In the genomic region with DNA sequence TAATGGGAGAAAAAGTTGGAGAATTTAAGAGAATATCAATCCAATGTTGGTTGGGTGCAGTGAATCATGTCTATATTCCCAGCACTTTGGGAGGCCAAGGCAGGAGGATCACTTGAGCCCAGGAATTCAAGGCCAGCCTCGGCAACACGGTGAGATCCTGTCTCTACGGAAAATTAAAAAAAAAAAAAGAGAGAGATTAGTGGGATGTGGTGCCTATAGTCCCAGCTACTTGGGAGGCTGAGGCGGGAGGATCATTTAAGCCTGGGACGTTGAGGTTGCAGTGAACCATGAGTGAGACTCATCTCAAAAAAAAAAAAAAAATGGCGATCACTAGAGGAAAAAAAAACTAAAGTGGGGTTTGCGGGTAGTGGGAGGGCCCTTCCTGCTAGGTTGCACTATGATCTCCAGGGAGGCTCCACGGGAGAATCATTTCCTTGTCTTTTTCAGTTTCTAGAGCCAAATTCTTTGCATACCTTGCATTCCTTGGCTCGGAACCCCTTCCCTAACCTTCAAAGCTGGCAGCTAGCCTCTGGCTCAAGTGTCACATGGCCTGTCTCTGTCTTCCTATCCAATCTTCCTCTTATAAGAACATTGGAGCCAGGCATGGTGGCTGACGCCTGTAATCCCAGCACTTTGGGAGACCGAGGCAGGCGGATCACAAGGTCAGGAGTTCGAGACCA, we compare ENCODE assay signal across 1 cellular context.
TF ChIP-seq lines count a peak whose summit lies in the region.

No MANE protein-coding gene starts in this region.

TF ChIP-seq in HepG2, 621 proteins besides CTCF, POLR2A, EP300 and RAD21 (continued from another document and continues in another):
- TF ChIP-seq, protein P1, sequence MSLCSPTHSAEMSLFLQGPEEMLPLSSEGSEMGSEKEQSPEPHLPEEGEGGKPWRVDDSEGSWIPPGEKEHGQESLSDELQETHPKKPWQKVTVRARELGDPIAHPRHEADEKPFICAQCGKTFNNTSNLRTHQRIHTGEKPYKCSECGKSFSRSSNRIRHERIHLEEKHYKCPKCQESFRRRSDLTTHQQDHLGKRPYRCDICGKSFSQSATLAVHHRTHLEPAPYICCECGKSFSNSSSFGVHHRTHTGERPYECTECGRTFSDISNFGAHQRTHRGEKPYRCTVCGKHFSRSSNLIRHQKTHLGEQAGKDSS (CRISPR knock-in tag; IDR thresholded peaks at IDR 0.05; ENCODE audit: borderline replicate concordance, low read depth) = no peak
- TF ChIP-seq, protein P2, sequence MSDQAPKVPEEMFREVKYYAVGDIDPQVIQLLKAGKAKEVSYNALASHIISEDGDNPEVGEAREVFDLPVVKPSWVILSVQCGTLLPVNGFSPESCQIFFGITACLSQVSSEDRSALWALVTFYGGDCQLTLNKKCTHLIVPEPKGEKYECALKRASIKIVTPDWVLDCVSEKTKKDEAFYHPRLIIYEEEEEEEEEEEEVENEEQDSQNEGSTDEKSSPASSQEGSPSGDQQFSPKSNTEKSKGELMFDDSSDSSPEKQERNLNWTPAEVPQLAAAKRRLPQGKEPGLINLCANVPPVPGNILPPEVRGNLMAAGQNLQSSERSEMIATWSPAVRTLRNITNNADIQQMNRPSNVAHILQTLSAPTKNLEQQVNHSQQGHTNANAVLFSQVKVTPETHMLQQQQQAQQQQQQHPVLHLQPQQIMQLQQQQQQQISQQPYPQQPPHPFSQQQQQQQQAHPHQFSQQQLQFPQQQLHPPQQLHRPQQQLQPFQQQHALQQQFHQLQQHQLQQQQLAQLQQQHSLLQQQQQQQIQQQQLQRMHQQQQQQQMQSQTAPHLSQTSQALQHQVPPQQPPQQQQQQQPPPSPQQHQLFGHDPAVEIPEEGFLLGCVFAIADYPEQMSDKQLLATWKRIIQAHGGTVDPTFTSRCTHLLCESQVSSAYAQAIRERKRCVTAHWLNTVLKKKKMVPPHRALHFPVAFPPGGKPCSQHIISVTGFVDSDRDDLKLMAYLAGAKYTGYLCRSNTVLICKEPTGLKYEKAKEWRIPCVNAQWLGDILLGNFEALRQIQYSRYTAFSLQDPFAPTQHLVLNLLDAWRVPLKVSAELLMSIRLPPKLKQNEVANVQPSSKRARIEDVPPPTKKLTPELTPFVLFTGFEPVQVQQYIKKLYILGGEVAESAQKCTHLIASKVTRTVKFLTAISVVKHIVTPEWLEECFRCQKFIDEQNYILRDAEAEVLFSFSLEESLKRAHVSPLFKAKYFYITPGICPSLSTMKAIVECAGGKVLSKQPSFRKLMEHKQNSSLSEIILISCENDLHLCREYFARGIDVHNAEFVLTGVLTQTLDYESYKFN (CRISPR knock-in tag; conservative IDR thresholded peaks at IDR 0.05) = peak; percentile 81
- TF ChIP-seq ZNF839 (CRISPR knock-in tag; IDR thresholded peaks at IDR 0.05; ENCODE audit: borderline replicate concordance) (no peak), ZNF124 (CRISPR knock-in tag; IDR thresholded peaks at IDR 0.05) (no peak), ZNF496 (CRISPR knock-in tag; IDR thresholded peaks at IDR 0.05; ENCODE audit: insufficient replicate concordance) (no peak), ZNF136 (CRISPR knock-in tag; IDR thresholded peaks at IDR 0.05; ENCODE audit: low read depth) (no peak), BRCA1 (CRISPR knock-in tag; IDR thresholded peaks at IDR 0.05) (no peak), KDM1A (CRISPR knock-in tag; IDR thresholded peaks at IDR 0.05) (no peak), SNAI1 (CRISPR knock-in tag; IDR thresholded peaks at IDR 0.05; ENCODE audit: borderline replicate concordance) (no peak), CHCHD3 (CRISPR knock-in tag; IDR thresholded peaks at IDR 0.05) (no peak), ZNF337 (CRISPR knock-in tag; IDR thresholded peaks at IDR 0.05; ENCODE audit: borderline replicate concordance, low read depth) (no peak), HNRNPLL (IDR thresholded peaks at IDR 0.05; ENCODE audit: low read depth, low read length, poor library complexity, severe bottlenecking) (no peak), SMARCE1 (IDR thresholded peaks at IDR 0.05; ENCODE audit: borderline replicate concordance) (no peak), STAG1 (CRISPR knock-in tag; IDR thresholded peaks at IDR 0.05) (no peak), ZMYM3 (CRISPR knock-in tag; IDR thresholded peaks at IDR 0.05) (peak; percentile 63), ZBTB1 (CRISPR knock-in tag; IDR thresholded peaks at IDR 0.05; ENCODE audit: borderline replicate concordance) (no peak), ZNF607 (CRISPR knock-in tag; IDR thresholded peaks at IDR 0.05; ENCODE audit: borderline replicate concordance) (no peak), HNRNPK (IDR thresholded peaks at IDR 0.05; ENCODE audit: low read depth, low read length, poor library complexity, severe bottlenecking) (no peak), SP140L (CRISPR knock-in tag; IDR thresholded peaks at IDR 0.05; ENCODE audit: borderline replicate concordance) (no peak), NONO (IDR thresholded peaks at IDR 0.05) (no peak), NONO (CRISPR knock-in tag; conservative IDR thresholded peaks at IDR 0.05) (no peak), THAP11 (CRISPR knock-in tag; IDR thresholded peaks at IDR 0.05) (peak; percentile 55; the same call in 1 of the 2 replicates), SRY (CRISPR knock-in tag; IDR thresholded peaks at IDR 0.05) (no peak), NFE2 (CRISPR knock-in tag; IDR thresholded peaks at IDR 0.05) (no peak)
- TF ChIP-seq, protein P3, sequence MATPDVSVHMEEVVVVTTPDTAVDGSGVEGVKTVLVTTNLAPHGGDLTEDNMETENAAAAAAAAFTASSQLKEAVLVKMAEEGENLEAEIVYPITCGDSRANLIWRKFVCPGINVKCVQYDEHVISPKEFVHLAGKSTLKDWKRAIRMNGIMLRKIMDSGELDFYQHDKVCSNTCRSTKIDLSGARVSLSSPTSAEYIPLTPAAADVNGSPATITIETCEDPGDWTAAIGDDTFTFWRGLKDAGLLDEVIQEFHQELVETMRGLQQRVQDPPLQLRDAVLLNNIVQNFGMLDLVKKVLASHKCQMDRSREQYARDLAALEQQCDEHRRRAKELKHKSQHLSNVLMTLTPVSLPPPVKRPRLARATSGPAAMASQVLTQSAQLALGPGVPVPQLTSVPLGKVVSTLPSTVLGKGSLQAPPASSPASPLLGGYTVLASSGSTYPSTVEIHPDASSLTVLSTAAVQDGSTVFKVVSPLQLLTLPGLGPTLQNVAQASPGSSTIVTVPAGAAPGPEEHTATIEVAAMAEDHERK (CRISPR knock-in tag; IDR thresholded peaks at IDR 0.05; ENCODE audit: low read depth) = no peak
- TF ChIP-seq, protein P4, sequence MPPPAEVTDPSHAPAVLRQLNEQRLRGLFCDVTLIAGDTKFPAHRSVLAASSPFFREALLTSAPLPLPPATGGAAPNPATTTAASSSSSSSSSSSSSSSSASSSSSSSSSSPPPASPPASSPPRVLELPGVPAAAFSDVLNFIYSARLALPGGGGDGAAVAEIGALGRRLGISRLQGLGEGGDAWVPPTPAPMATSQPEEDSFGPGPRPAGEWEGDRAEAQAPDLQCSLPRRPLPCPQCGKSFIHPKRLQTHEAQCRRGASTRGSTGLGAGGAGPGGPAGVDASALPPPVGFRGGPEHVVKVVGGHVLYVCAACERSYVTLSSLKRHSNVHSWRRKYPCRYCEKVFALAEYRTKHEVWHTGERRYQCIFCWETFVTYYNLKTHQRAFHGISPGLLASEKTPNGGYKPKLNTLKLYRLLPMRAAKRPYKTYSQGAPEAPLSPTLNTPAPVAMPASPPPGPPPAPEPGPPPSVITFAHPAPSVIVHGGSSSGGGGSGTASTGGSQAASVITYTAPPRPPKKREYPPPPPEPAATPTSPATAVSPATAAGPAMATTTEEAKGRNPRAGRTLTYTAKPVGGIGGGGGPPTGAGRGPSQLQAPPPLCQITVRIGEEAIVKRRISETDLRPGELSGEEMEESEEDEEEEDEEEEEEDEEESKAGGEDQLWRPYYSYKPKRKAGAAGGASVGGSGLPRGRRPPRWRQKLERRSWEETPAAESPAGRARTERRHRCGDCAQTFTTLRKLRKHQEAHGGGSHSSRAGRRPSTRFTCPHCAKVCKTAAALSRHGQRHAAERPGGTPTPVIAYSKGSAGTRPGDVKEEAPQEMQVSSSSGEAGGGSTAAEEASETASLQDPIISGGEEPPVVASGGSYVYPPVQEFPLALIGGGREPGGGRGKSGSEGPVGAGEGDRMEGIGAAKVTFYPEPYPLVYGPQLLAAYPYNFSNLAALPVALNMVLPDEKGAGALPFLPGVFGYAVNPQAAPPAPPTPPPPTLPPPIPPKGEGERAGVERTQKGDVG (CRISPR knock-in tag; IDR thresholded peaks at IDR 0.05; ENCODE audit: borderline replicate concordance) = peak; percentile 34; the same call in 1 of the 2 replicates
- TF ChIP-seq, protein P5, sequence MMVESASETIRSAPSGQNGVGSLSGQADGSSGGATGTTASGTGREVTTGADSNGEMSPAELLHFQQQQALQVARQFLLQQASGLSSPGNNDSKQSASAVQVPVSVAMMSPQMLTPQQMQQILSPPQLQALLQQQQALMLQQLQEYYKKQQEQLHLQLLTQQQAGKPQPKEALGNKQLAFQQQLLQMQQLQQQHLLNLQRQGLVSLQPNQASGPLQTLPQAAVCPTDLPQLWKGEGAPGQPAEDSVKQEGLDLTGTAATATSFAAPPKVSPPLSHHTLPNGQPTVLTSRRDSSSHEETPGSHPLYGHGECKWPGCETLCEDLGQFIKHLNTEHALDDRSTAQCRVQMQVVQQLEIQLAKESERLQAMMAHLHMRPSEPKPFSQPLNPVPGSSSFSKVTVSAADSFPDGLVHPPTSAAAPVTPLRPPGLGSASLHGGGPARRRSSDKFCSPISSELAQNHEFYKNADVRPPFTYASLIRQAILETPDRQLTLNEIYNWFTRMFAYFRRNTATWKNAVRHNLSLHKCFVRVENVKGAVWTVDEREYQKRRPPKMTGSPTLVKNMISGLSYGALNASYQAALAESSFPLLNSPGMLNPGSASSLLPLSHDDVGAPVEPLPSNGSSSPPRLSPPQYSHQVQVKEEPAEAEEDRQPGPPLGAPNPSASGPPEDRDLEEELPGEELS (CRISPR knock-in tag; IDR thresholded peaks at IDR 0.05) = peak; percentile 24; the same call in 1 of the 2 replicates
- TF ChIP-seq, protein P6, sequence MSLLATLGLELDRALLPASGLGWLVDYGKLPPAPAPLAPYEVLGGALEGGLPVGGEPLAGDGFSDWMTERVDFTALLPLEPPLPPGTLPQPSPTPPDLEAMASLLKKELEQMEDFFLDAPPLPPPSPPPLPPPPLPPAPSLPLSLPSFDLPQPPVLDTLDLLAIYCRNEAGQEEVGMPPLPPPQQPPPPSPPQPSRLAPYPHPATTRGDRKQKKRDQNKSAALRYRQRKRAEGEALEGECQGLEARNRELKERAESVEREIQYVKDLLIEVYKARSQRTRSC (CRISPR knock-in tag; IDR thresholded peaks at IDR 0.05; ENCODE audit: low read depth) = no peak
- TF ChIP-seq, protein P7, sequence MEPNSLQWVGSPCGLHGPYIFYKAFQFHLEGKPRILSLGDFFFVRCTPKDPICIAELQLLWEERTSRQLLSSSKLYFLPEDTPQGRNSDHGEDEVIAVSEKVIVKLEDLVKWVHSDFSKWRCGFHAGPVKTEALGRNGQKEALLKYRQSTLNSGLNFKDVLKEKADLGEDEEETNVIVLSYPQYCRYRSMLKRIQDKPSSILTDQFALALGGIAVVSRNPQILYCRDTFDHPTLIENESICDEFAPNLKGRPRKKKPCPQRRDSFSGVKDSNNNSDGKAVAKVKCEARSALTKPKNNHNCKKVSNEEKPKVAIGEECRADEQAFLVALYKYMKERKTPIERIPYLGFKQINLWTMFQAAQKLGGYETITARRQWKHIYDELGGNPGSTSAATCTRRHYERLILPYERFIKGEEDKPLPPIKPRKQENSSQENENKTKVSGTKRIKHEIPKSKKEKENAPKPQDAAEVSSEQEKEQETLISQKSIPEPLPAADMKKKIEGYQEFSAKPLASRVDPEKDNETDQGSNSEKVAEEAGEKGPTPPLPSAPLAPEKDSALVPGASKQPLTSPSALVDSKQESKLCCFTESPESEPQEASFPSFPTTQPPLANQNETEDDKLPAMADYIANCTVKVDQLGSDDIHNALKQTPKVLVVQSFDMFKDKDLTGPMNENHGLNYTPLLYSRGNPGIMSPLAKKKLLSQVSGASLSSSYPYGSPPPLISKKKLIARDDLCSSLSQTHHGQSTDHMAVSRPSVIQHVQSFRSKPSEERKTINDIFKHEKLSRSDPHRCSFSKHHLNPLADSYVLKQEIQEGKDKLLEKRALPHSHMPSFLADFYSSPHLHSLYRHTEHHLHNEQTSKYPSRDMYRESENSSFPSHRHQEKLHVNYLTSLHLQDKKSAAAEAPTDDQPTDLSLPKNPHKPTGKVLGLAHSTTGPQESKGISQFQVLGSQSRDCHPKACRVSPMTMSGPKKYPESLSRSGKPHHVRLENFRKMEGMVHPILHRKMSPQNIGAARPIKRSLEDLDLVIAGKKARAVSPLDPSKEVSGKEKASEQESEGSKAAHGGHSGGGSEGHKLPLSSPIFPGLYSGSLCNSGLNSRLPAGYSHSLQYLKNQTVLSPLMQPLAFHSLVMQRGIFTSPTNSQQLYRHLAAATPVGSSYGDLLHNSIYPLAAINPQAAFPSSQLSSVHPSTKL (CRISPR knock-in tag; IDR thresholded peaks at IDR 0.05) = peak; percentile 55
- TF ChIP-seq, protein P8, sequence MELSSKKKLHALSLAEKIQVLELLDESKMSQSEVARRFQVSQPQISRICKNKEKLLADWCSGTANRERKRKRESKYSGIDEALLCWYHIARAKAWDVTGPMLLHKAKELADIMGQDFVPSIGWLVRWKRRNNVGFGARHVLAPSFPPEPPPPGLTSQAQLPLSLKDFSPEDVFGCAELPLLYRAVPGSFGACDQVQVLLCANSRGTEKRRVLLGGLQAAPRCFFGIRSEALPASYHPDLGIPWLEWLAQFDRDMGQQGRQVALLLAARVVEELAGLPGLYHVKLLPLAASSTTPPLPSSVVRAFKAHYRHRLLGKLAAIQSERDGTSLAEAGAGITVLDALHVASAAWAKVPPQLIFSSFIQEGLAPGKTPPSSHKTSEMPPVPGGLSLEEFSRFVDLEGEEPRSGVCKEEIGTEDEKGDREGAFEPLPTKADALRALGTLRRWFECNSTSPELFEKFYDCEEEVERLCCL (CRISPR knock-in tag; IDR thresholded peaks at IDR 0.05; ENCODE audit: borderline replicate concordance) = no peak
- TF ChIP-seq, protein P9, sequence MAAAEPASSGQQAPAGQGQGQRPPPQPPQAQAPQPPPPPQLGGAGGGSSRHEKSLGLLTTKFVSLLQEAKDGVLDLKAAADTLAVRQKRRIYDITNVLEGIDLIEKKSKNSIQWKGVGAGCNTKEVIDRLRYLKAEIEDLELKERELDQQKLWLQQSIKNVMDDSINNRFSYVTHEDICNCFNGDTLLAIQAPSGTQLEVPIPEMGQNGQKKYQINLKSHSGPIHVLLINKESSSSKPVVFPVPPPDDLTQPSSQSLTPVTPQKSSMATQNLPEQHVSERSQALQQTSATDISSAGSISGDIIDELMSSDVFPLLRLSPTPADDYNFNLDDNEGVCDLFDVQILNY (CRISPR knock-in tag; conservative IDR thresholded peaks at IDR 0.05) = no peak
- TF ChIP-seq, protein P10, sequence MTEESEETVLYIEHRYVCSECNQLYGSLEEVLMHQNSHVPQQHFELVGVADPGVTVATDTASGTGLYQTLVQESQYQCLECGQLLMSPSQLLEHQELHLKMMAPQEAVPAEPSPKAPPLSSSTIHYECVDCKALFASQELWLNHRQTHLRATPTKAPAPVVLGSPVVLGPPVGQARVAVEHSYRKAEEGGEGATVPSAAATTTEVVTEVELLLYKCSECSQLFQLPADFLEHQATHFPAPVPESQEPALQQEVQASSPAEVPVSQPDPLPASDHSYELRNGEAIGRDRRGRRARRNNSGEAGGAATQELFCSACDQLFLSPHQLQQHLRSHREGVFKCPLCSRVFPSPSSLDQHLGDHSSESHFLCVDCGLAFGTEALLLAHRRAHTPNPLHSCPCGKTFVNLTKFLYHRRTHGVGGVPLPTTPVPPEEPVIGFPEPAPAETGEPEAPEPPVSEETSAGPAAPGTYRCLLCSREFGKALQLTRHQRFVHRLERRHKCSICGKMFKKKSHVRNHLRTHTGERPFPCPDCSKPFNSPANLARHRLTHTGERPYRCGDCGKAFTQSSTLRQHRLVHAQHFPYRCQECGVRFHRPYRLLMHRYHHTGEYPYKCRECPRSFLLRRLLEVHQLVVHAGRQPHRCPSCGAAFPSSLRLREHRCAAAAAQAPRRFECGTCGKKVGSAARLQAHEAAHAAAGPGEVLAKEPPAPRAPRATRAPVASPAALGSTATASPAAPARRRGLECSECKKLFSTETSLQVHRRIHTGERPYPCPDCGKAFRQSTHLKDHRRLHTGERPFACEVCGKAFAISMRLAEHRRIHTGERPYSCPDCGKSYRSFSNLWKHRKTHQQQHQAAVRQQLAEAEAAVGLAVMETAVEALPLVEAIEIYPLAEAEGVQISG (CRISPR knock-in tag; IDR thresholded peaks at IDR 0.05) = peak; percentile 26; the same call in 1 of the 2 replicates
